8 cellular contexts compared by ENCODE assay signal in the genomic region with DNA sequence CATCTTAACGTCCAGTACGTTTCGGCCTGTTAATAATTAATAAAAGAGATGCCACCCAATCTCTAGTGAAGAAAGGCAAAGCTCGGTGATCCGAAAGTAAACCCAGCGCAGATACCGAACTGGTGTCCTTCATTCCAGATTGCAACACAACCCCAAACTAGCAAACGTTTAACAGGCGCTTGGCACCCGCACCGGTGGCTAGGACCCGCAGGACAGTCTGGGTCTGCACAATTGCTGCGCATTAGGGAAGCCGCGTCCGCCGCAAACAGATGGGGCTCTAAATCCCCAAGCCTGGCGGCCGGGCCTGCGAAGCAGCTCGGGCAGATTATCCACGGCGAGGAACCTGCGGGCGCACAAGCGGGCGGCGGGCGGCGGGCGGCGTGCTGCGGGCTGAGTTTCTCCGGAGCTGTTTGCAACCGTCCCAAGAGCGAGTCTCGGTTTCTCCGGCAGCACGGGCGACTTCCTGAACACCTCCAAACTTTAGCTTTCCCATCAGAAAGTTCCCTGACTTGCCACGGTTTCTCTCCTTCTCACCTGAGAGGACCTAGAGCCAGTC.
DNase-seq lines count a peak whose midpoint lies in the region; ATAC-seq, FAIRE-seq and TF ChIP-seq lines count a peak whose summit lies in the region.

No MANE protein-coding gene starts in this region.

- H3K4me3 ChIP-seq in A673 (ENCODE audit: low read depth, low read length, poor library complexity, severe bottlenecking), result peak overlapping the region; percentile 50
- H3K4me3 ChIP-seq in GM23248, result peak overlapping the region; percentile 79
- H3K4me3 ChIP-seq in SJCRH30, result peak overlapping the region; percentile 95
- peak overlapping the region; percentile 61 for H3K4me3 ChIP-seq in astrocyte (ENCODE audit: insufficient read depth, low read depth, low read length)
- peak overlapping the region; percentile 64 for H3K4me3 ChIP-seq in iPS-11a (ENCODE audit: low read depth, low read length)

- H3K9me3 ChIP-seq in A673 (ENCODE audit: low read depth, low read length, poor library complexity, severe bottlenecking) (no peaks in the 10 kb centered on the region), GM23248 (ENCODE audit: low read depth) (no peaks in the 10 kb centered on the region), SJCRH30 (replicated peaks) (no peaks in the 10 kb centered on the region), astrocyte (ENCODE audit: insufficient read depth, low read depth, low read length) (no peaks in the 10 kb centered on the region)

- H4K20me1 ChIP-seq in GM23248 (ENCODE audit: insufficient read depth) (no peaks in the 10 kb centered on the region), astrocyte (ENCODE audit: insufficient read depth, low read length) (peaks cover 4% of the 10 kb centered on the region)

- no peaks in the 10 kb centered on the region for H3K9me3 Mint-ChIP-seq in astrocyte (ENCODE audit: unreplicated experiment)

- H3K36me3 Mint-ChIP-seq in astrocyte (ENCODE audit: low read depth, unreplicated experiment), result no peaks in the 10 kb centered on the region

- no peaks in the 10 kb centered on the region for H3K9me2 ChIP-seq in GM23248 (ENCODE audit: insufficient read depth)

- FAIRE-seq in astrocyte (lab: Jason Lieb, UNC), result no peak

- H3K4me2 ChIP-seq in GM23248 (ENCODE audit: unreplicated experiment) (peak overlapping the region; percentile 89), astrocyte (ENCODE audit: low read length) (peak overlapping the region; percentile 85)

- CTCF ChIA-PET in A673 (lab: Charles Lee), result no interaction called here

- H3K4me1 ChIP-seq in A673 (ENCODE audit: insufficient read depth, low read length, poor library complexity, severe bottlenecking), result peaks cover 8% of the 10 kb centered on the region
- H3K4me1 ChIP-seq in GM23248 (ENCODE audit: insufficient read depth), result peaks cover 16% of the 10 kb centered on the region
- H3K4me1 ChIP-seq in SJCRH30, result peaks cover 10% of the 10 kb centered on the region; the same call in 1 of the 2 replicates
- peaks cover 4% of the 10 kb centered on the region for H3K4me1 ChIP-seq in astrocyte (ENCODE audit: insufficient read depth, low read length)

- WGBS in GM23248 (ENCODE audit: low coverage in 1 of 2, low lambda C conversion rate in 2 of 2, missing lambda C conversion rate in 2 of 2), 2 experiments, result 18 to 20% methylated on average over 35 to 37 of the region's 41 CpGs

- peak; percentile 52 for DNase-seq in A673 (ENCODE audit: low spot score)
- DNase-seq in GM23248, result peak; percentile 75
- DNase-seq in SJCRH30, result peak; percentile 77 to 80
- peak; percentile 10 for DNase-seq in astrocyte (ENCODE audit: low read depth)
- DNase-seq in sciatic nerve (ENCODE audit: low spot score), result peak; percentile 62
- DNase-seq in GDM1 (lab: John Stamatoyannopoulos, UW), result no peak

- peak overlapping the region; percentile 90 for H3K9ac ChIP-seq in GM23248
- peak overlapping the region; percentile 71 for H3K9ac ChIP-seq in astrocyte (ENCODE audit: low read length)

- H2AFZ ChIP-seq in GM23248 (peak overlapping the region; percentile 60), astrocyte (ENCODE audit: low read depth, low read length) (peak overlapping the region; percentile 67)

- H3K4me3 Mint-ChIP-seq in astrocyte (ENCODE audit: unreplicated experiment), result peak overlapping the region; percentile 87

- ATAC-seq in sciatic nerve (peak; percentile 54), HG03108 (IDR thresholded peaks at IDR 0.05; ENCODE audit: unreplicated experiment) (no peak)

- POLR2A ChIA-PET in A673 (lab: Charles Lee; ENCODE audit: low non-redundant PET), result interaction anchor here (0.6 kb wide), 1 partner anchor 450 kb away, joined by 3 read pairs; no protein-coding TSS in a partner anchor

- no TSS peak for BruUV-seq in A673 (replicated peaks; lab: Mats Ljungman, UMichigan)

- peaks cover 5% of the 10 kb centered on the region for H3K27me3 Mint-ChIP-seq in astrocyte (ENCODE audit: low read depth, unreplicated experiment)

- in situ Hi-C loops in GM23248 (cut with MboI), result no loop called here

- H3K4me1 Mint-ChIP-seq in astrocyte (ENCODE audit: low read depth, unreplicated experiment), result peaks cover 7% of the 10 kb centered on the region

- H3K27me3 ChIP-seq in A673 (replicated peaks; ENCODE audit: insufficient read depth, low read depth, low read length, poor library complexity) (peaks cover 80% of the 10 kb centered on the region), GM23248 (replicated peaks; ENCODE audit: insufficient read depth) (no peaks in the 10 kb centered on the region), SJCRH30 (no peaks in the 10 kb centered on the region), astrocyte (ENCODE audit: insufficient read depth, low read length) (peaks cover 57% of the 10 kb centered on the region)

- H3F3A ChIP-seq in GM23248 (ENCODE audit: insufficient read depth), result peaks cover 6% of the 10 kb centered on the region

- intact Hi-C loops in A673 (cut with micrococcal nuclease; ENCODE audit: unreplicated experiment) (no loop called here), sciatic nerve (cut with DNase I) (no loop called here)

- H3K36me3 ChIP-seq in A673 (ENCODE audit: insufficient read depth, low read length, poor library complexity, severe bottlenecking), result no peaks in the 10 kb centered on the region
- H3K36me3 ChIP-seq in GM23248 (ENCODE audit: low read depth), result no peaks in the 10 kb centered on the region
- no peaks in the 10 kb centered on the region for H3K36me3 ChIP-seq in SJCRH30
- H3K36me3 ChIP-seq in astrocyte (ENCODE audit: insufficient read depth, low read length), result no peaks in the 10 kb centered on the region

- H3K27ac ChIP-seq in A673 (ENCODE audit: low read depth, low read length, poor library complexity, severe bottlenecking), result no peak overlapping the region
- peak overlapping the region; percentile 41; the same call in 1 of the 2 replicates for H3K27ac ChIP-seq in GM23248
- H3K27ac ChIP-seq in SJCRH30, result peak overlapping the region; percentile 92
- no peak overlapping the region for H3K27ac ChIP-seq in astrocyte (ENCODE audit: low read depth, low read length)

- H3K27ac Mint-ChIP-seq in astrocyte (ENCODE audit: unreplicated experiment), result no peak overlapping the region

- peaks cover 51% of the 10 kb centered on the region for H3K79me2 ChIP-seq in GM23248 (ENCODE audit: insufficient read depth)
- no peaks in the 10 kb centered on the region for H3K79me2 ChIP-seq in astrocyte (ENCODE audit: insufficient read depth, low read length)

- 0 out of 2 replicates have a peak, but pooled peaks have one; percentile 8 for TF ChIP-seq CTCF in A673 (conservative IDR thresholded peaks at IDR 0.05; ENCODE audit: low read depth, low read length)
- no peak for TF ChIP-seq CTCF in astrocyte (IDR thresholded peaks at IDR 0.05; ENCODE audit: insufficient read depth, low read depth, low read length)

Comparison
In these comparisons a context has a peak if more than half of its experiments do, and no peak if none do; other contexts are left out.
1. H3K27ac ChIP-seq: peak in GM23248 (single experiment) and SJCRH30 (single experiment); none in A673 (single experiment) and astrocyte (single experiment).
2. Peak in every context shown above with its lines, with median percentiles within 50 percentile points of each other: H3K4me3 ChIP-seq.